ENCODE assay signal across 10 cellular contexts in genomic region chr3:72549819-72550581, GRCh38.
A peak's percentile ranks its signal among the peaks of the same experiment; 100 is the strongest.
DNase-seq lines count a peak whose midpoint lies in the region; ATAC-seq and TF ChIP-seq lines count a peak whose summit lies in the region.
"Had no signal": no experiment of that assay in that cellular context is flagged by ENCODE, and none has a peak within 500 bp of the region (broad histone marks: within the 10 kb centered on the region; RNA-seq: fewer than 3 reads in every experiment).

No MANE protein-coding gene starts in this region.

- TF ChIP-seq CTCF in Calu3 (IDR thresholded peaks at IDR 0.05; ENCODE audit: unreplicated experiment), result no peak

- intact Hi-C loops in Calu3 (cut with micrococcal nuclease; ENCODE audit: unreplicated experiment), result no loop called here

- peak overlapping the region; percentile 59 for H3K27ac Mint-ChIP-seq in Calu3 (ENCODE audit: unreplicated experiment)

- ATAC-seq in GM18511 (IDR thresholded peaks at IDR 0.05; ENCODE audit: unreplicated experiment), result no peak
- no peak for ATAC-seq in GM21737 (IDR thresholded peaks at IDR 0.05; ENCODE audit: unreplicated experiment)
- ATAC-seq: left cardiac atrium had no signal

- no peaks in the 10 kb centered on the region for H3K36me3 Mint-ChIP-seq in Calu3 (ENCODE audit: insufficient read depth, unreplicated experiment)

- no peaks in the 10 kb centered on the region for H3K27me3 Mint-ChIP-seq in Calu3 (ENCODE audit: unreplicated experiment)

- peak overlapping the region; percentile 58 for H3K4me3 Mint-ChIP-seq in Calu3 (ENCODE audit: low read depth, unreplicated experiment)

- CTCF ChIA-PET in Calu3 (lab: Charles Lee), result no interaction called here

- TSS peak; percentile 37 for BruUV-seq in Calu3 (replicated peaks; lab: Mats Ljungman, UMichigan)

- peaks cover 8% of the 10 kb centered on the region for H3K4me1 Mint-ChIP-seq in Calu3 (ENCODE audit: low read depth, unreplicated experiment)

- peaks cover 2% of the 10 kb centered on the region for H3K9me3 Mint-ChIP-seq in Calu3 (ENCODE audit: low read depth, unreplicated experiment)

- H3K4me3 ChIP-seq in Jurkat, Clone E6-1 (ENCODE audit: low read length), result peak overlapping the region; percentile 8; the same call in 1 of the 2 replicates

- DNase-seq in Calu3 (peak; percentile 12), mucosa of gallbladder (ENCODE audit: low spot score) (peak; percentile 13), DMS53 treated with DMSO at 0.1 percent for 48 hours (lab: John Stamatoyannopoulos, UW; ENCODE audit: unreplicated experiment) (no peak), SHP77 (lab: John Stamatoyannopoulos, UW) (no peak)
- no peak for DNase-seq in Jurkat, Clone E6-1 (ENCODE audit: low read depth, low spot score)
- DNase-seq in activated T-cell treated with anti-CD3 and anti-CD28 coated beads, Interleukin-2, amount 50 U/mL, for 48 hours, result peak; percentile 28 to 45
- DNase-seq: effector CD4-positive, alpha-beta T cell; left cardiac atrium had no signal

Comparison
In these comparisons a context has a peak if more than half of its experiments do, and no peak if none do; other contexts are left out.
1. DNase-seq: peak in Calu3 (single experiment), activated T-cell treated with anti-CD3 and anti-CD28 coated beads, Interleukin-2, amount 50 U/mL, for 48 hours (2 of 2) and mucosa of gallbladder (single experiment); none in Jurkat, Clone E6-1 (single experiment), DMS53 treated with DMSO at 0.1 percent for 48 hours (single experiment) and SHP77 (0 of 2).